ENCODE assay signal across 10 cellular contexts in the genomic region with DNA sequence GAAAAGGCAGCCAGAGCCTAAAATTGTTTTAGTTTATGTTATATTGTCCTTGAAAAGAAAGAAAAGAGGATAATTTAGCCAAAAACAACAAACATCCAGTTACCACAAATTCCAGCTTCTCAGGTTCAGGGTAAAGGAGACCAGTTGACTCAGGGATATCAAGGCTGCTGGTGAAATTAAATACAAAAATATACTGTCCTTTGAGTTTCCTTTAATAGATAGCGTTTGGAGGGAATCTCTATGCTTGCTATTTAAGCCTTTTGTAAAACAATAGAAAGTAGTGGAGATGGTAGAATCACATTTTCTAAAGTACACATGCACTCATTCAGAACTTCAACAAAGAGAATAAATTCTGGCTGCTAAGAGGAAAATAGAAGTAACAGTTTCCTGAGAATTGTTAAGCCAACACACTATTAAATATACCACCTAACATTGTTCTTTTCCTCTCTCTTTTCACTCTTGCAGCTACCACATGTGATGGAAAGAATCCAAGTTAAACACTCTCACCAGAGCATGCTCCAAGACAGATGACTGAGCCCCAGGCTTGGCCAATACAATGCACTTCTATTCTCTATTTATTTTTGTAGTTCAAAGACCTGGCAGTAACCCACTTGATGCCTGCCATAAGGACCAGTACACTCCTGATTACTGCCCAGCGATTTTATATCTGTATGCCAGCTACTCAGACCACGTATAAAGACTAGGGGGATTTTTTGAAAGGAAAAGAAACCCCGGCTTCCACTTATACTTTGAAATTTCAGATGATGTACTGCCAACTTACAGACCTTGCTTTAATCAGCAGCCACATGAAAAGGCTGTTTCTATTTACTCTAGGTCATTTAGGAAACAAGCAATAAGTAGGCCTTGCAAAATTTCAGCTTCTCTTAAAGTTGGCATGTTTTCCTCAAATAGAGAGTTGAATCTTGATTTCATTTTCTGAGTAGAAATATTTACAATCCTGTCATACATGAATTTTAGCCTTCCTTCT.
DNase-seq lines count a peak whose midpoint lies in the region; ATAC-seq, FAIRE-seq and TF ChIP-seq lines count a peak whose summit lies in the region.
"Had no signal": no experiment of that assay in that cellular context is flagged by ENCODE, and none has a peak within 500 bp of the region (broad histone marks: within the 10 kb centered on the region; RNA-seq: fewer than 3 reads in every experiment).

No MANE protein-coding gene starts in this region.

- H3K9me3 Mint-ChIP-seq in chondrocyte (ENCODE audit: low read depth) = no peaks in the 10 kb centered on the region
- no peaks in the 10 kb centered on the region for H3K9me3 Mint-ChIP-seq in mesothelial cell of epicardium
- H3K9me3 Mint-ChIP-seq in activated T-cell treated with anti-CD3 and anti-CD28 coated beads, Interleukin-2, amount 50 U/mL, for 4 hours = peaks cover 8% of the 10 kb centered on the region

- H3K27ac Mint-ChIP-seq in chondrocyte (ENCODE audit: unreplicated experiment) (peak overlapping the region; percentile 19), mesothelial cell of epicardium (peak overlapping the region; percentile 88)
- H3K27ac Mint-ChIP-seq: IgD-negative memory B cell had no signal

- H3K4me1 Mint-ChIP-seq in chondrocyte (ENCODE audit: low read depth) = peaks cover 23% of the 10 kb centered on the region
- H3K4me1 Mint-ChIP-seq in mesothelial cell of epicardium = peaks cover 28% of the 10 kb centered on the region
- no peaks in the 10 kb centered on the region for H3K4me1 Mint-ChIP-seq in activated T-cell treated with anti-CD3 and anti-CD28 coated beads, Interleukin-2, amount 50 U/mL, for 4 hours (ENCODE audit: low read depth)
- H3K4me1 Mint-ChIP-seq: IgD-negative memory B cell had no signal

- H3K27me3 Mint-ChIP-seq in chondrocyte (ENCODE audit: low read depth) = peaks cover 2% of the 10 kb centered on the region
- H3K27me3 Mint-ChIP-seq in mesothelial cell of epicardium (ENCODE audit: low read depth) = no peaks in the 10 kb centered on the region
- no peaks in the 10 kb centered on the region for H3K27me3 Mint-ChIP-seq in activated T-cell treated with anti-CD3 and anti-CD28 coated beads, Interleukin-2, amount 50 U/mL, for 4 hours (ENCODE audit: low read depth)
- H3K27me3 Mint-ChIP-seq: IgD-negative memory B cell had no signal

- H3K36me3 Mint-ChIP-seq in chondrocyte (ENCODE audit: low read depth) (no peaks in the 10 kb centered on the region), mesothelial cell of epicardium (no peaks in the 10 kb centered on the region)
- H3K36me3 Mint-ChIP-seq in activated T-cell treated with anti-CD3 and anti-CD28 coated beads, Interleukin-2, amount 50 U/mL, for 4 hours (ENCODE audit: insufficient read depth) = no peaks in the 10 kb centered on the region
- H3K36me3 Mint-ChIP-seq: IgD-negative memory B cell had no signal

- no peak overlapping the region for H3K4me3 Mint-ChIP-seq in chondrocyte (ENCODE audit: unreplicated experiment)
- H3K4me3 Mint-ChIP-seq in mesothelial cell of epicardium = no peak overlapping the region
- no peak overlapping the region for H3K4me3 Mint-ChIP-seq in activated T-cell treated with anti-CD3 and anti-CD28 coated beads, Interleukin-2, amount 50 U/mL, for 4 hours
- H3K4me3 Mint-ChIP-seq: IgD-negative memory B cell had no signal

- DNase-seq in COR-L47 (lab: John Stamatoyannopoulos, UW) = peak; percentile 80
- DNase-seq in NCI-H2029 (lab: John Stamatoyannopoulos, UW) = peak; percentile 77
- DNase-seq in chondrocyte (ENCODE audit: low spot score) = no peak
- DNase-seq in mesothelial cell of epicardium (ENCODE audit: low spot score in 2 of 2, unreplicated experiment in 2 of 2) = no peak
- no peak for DNase-seq in GM19239 (ENCODE audit: insufficient read length, low spot score)
- no peak for DNase-seq in activated naive CD4-positive, alpha-beta T cell treated with anti-CD3 and anti-CD28 coated beads, Interleukin-2, amount 50 U/mL, for 16 hours
- no peak for DNase-seq in retina
- DNase-seq in activated T-cell treated with anti-CD3 and anti-CD28 coated beads, Interleukin-2, amount 50 U/mL, for 4 hours = no peak
- DNase-seq: Caco-2 had no signal

- TF ChIP-seq CTCF in chondrocyte (IDR thresholded peaks at IDR 0.05) = no peak
- no peak for TF ChIP-seq CTCF in mesothelial cell of epicardium (IDR thresholded peaks at IDR 0.05; ENCODE audit: unreplicated experiment)

- FAIRE-seq in GM19239 (lab: Jason Lieb, UNC) = no peak

- ATAC-seq in activated T-cell treated with anti-CD3 and anti-CD28 coated beads, Interleukin-2, amount 50 U/mL, for 4 hours = no peak

Comparison
In these comparisons a context has a peak if more than half of its experiments do, and no peak if none do; other contexts are left out.
1. DNase-seq: peak in COR-L47 (single experiment) and NCI-H2029 (single experiment); none in chondrocyte (single experiment), mesothelial cell of epicardium (0 of 2), GM19239 (single experiment), activated naive CD4-positive, alpha-beta T cell treated with anti-CD3 and anti-CD28 coated beads, Interleukin-2, amount 50 U/mL, for 16 hours (single experiment), retina (single experiment) and activated T-cell treated with anti-CD3 and anti-CD28 coated beads, Interleukin-2, amount 50 U/mL, for 4 hours (single experiment).